33 cellular contexts compared by ENCODE assay signal in genomic region chr7:26466007-26466406, GRCh38.
"Had no signal": no experiment of that assay in that cellular context is flagged by ENCODE, and none has a peak within 500 bp of the region (broad histone marks: within the 10 kb centered on the region; RNA-seq: fewer than 3 reads in every experiment).

No MANE protein-coding gene starts in this region.

- H3K4me1 ChIP-seq: adrenal gland, ascending aorta, breast epithelium had no signal

- H3K36me3 ChIP-seq: adrenal gland, ascending aorta, brain microvascular endothelial cell, breast epithelium, cardiac muscle cell had no signal

- FAIRE-seq: astrocyte, bronchial epithelial cell had no signal

- H3K9me3 ChIP-seq: adrenal gland, ascending aorta, body of pancreas, breast epithelium had no signal

- H3K27me3 ChIP-seq: adrenal gland, ascending aorta, body of pancreas, brain microvascular endothelial cell, breast epithelium, cardiac muscle cell had no signal

- H3K4me3 ChIP-seq: adrenal gland, ascending aorta, body of pancreas, breast epithelium, cardiac muscle cell had no signal

- ATAC-seq: activated naive CD4-positive, alpha-beta T cell treated with anti-CD3 and anti-CD28 coated beads, Interleukin-2, amount 50 U/mL, for 72 hours; activated naive CD8-positive, alpha-beta T cell treated with anti-CD3 and anti-CD28 coated beads, Interleukin-2, amount 50 U/mL, for 24 hours; activated T-cell treated with anti-CD3 and anti-CD28 coated beads, Interleukin-2, amount 50 U/mL, for 4 hours; activated T-cell treated with anti-CD3 and anti-CD28 coated beads, Interleukin-2, amount 50 U/mL, for 72 hours; activated T-helper 17 cell treated with anti-CD3 and anti-CD28 coated beads, Interleukin-2, amount 50 U/mL, for 72 hours; body of pancreas had no signal

- DNase-seq: activated effector memory CD4-positive, alpha-beta T cell treated with anti-CD3 and anti-CD28 coated beads, Interleukin-2, amount 50 U/mL, for 16 hours; activated effector memory CD4-positive, alpha-beta T cell treated with Interleukin-2 at 50 U/mL for 16 hours; activated gamma-delta T cell; activated gamma-delta T cell treated with Interleukin-2 at 50 U/mL for 16 hours; activated naive CD4-positive, alpha-beta T cell; activated naive CD4-positive, alpha-beta T cell treated with anti-CD3 and anti-CD28 coated beads for 36 hours; activated naive CD4-positive, alpha-beta T cell treated with anti-CD3 and anti-CD28 coated beads, Interleukin-2, amount 10 ng/mL, durations not matched to agents 7 days and 5 days; activated naive CD4-positive, alpha-beta T cell treated with anti-CD3 and anti-CD28 coated beads, Interleukin-2, amount 50 U/mL, for 16 hours; activated naive CD4-positive, alpha-beta T cell treated with Interleukin-2 at 50 U/mL for 16 hours; activated naive CD8-positive, alpha-beta T cell treated with anti-CD3 and anti-CD28 coated beads for 36 hours; activated naive CD8-positive, alpha-beta T cell treated with anti-CD3 and anti-CD28 coated beads, Interleukin-2, amount 10 ng/mL, durations not matched to agents 7 days and 5 days; activated naive CD8-positive, alpha-beta T cell treated with anti-CD3 and anti-CD28 coated beads, Interleukin-2, amount 50 U/mL, for 24 hours; activated T-cell treated with anti-CD3 and anti-CD28 coated beads, Interleukin-2, amount 50 U/mL, for 24 hours; activated T-cell treated with anti-CD3 and anti-CD28 coated beads, Interleukin-2, amount 50 U/mL, for 4 hours; activated T-cell treated with anti-CD3 and anti-CD28 coated beads, Interleukin-2, amount 50 U/mL, for 48 hours; activated T-cell treated with anti-CD3 and anti-CD28 coated beads, Interleukin-2, amount 50 U/mL, for 72 hours; adrenal gland; amniotic stem cell; amygdala; anterior cingulate cortex; aorta; body of pancreas; brain microvascular endothelial cell; caudate nucleus; central memory CD4-positive, alpha-beta T cell; cerebellar nuclear complex had no signal

- H3K27ac ChIP-seq: adrenal gland, ascending aorta, body of pancreas, brain microvascular endothelial cell, breast epithelium, cardiac muscle cell had no signal
